ENCODE assay signal across 18 cellular contexts in the genomic region with DNA sequence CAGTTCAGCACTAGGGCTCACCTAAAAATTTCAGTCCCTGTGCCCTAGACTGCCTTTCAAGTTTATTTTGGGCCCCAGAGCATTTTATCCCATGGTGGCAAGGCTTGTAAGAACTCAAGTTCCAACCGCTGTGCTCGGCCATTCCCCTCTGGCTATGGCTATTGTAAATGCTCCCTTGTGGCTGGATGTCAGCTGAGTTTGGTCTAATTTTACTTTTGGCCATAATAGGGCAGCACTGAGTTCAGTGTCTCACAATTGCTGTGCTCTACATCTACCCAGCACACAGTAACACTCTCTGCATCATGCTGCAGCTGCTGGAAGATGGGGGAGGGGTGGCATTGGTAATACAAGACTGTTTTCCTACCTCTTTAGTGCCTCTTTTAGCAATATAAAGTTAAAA.
"Had no signal": no experiment of that assay in that cellular context is flagged by ENCODE, and none has a peak within 500 bp of the region (broad histone marks: within the 10 kb centered on the region; RNA-seq: fewer than 3 reads in every experiment).

No MANE protein-coding gene starts in this region.

- H3K27me3 Mint-ChIP-seq: memory B cell; stimulated activated memory B cell treated with anti-CD40 and anti-IgM and Interleukin-4, amounts not matched to agents 10 μg/mL and 1 μg/mL and 100 μg/mL, for 72 hours; stimulated activated naive CD8-positive, alpha-beta T cell treated with anti-CD3 and anti-CD28 coated beads, Interleukin-15, Interleukin-2, amounts not matched to agents 100 ng/mL and 50 ng/mL, for 24 hours had no signal

- H3K4me1 Mint-ChIP-seq: immature natural killer cell; memory B cell; stimulated activated memory B cell treated with anti-CD40 and anti-IgM and Interleukin-4, amounts not matched to agents 10 μg/mL and 1 μg/mL and 100 μg/mL, for 72 hours had no signal

- DNase-seq: effector CD4-positive, alpha-beta T cell; immature natural killer cell; kidney; left cardiac atrium; left ventricle myocardium inferior; lower lobe of right lung; midbrain; psoas muscle; retina; right lobe of liver; stimulated activated CD4-positive, alpha-beta T cell treated with anti-CD3 and anti-CD28 coated beads, Interleukin-4, amount 100 ng/mL, for 24 hours; tibial artery; upper lobe of left lung; uterus had no signal

- H3K4me3 Mint-ChIP-seq: immature natural killer cell; memory B cell; natural killer cell treated with Interleukin-12 subunit alpha and Interleukin-12 subunit beta and Interleukin-15 and Interleukin-18, amount 100 ng/mL, for 72 hours; stimulated activated memory B cell treated with anti-CD40 and anti-IgM and Interleukin-4, amounts not matched to agents 10 μg/mL and 1 μg/mL and 100 μg/mL, for 72 hours; stimulated activated naive CD8-positive, alpha-beta T cell treated with anti-CD3 and anti-CD28 coated beads, Interleukin-15, Interleukin-2, amounts not matched to agents 100 ng/mL and 50 ng/mL, for 24 hours had no signal

- H3K27ac Mint-ChIP-seq: immature natural killer cell; memory B cell; natural killer cell treated with Interleukin-12 subunit alpha and Interleukin-12 subunit beta and Interleukin-15 and Interleukin-18, amount 100 ng/mL, for 72 hours; stimulated activated memory B cell treated with anti-CD40 and anti-IgM and Interleukin-4, amounts not matched to agents 10 μg/mL and 1 μg/mL and 100 μg/mL, for 72 hours; stimulated activated naive CD8-positive, alpha-beta T cell treated with anti-CD3 and anti-CD28 coated beads, Interleukin-15, Interleukin-2, amounts not matched to agents 100 ng/mL and 50 ng/mL, for 24 hours had no signal

- H3K36me3 Mint-ChIP-seq: immature natural killer cell; memory B cell; natural killer cell treated with Interleukin-12 subunit alpha and Interleukin-12 subunit beta and Interleukin-15 and Interleukin-18, amount 100 ng/mL, for 72 hours; stimulated activated memory B cell treated with anti-CD40 and anti-IgM and Interleukin-4, amounts not matched to agents 10 μg/mL and 1 μg/mL and 100 μg/mL, for 72 hours had no signal

- ATAC-seq: left cardiac atrium; lower lobe of right lung; natural killer cell treated with Interleukin-12 subunit alpha and Interleukin-12 subunit beta and Interleukin-15 and Interleukin-18, amount 100 ng/mL, for 72 hours; psoas muscle; right lobe of liver; stimulated activated memory B cell treated with anti-CD40 and anti-IgM and Interleukin-4, amounts not matched to agents 10 μg/mL and 1 μg/mL and 100 μg/mL, for 72 hours had no signal
